In the genomic region with DNA sequence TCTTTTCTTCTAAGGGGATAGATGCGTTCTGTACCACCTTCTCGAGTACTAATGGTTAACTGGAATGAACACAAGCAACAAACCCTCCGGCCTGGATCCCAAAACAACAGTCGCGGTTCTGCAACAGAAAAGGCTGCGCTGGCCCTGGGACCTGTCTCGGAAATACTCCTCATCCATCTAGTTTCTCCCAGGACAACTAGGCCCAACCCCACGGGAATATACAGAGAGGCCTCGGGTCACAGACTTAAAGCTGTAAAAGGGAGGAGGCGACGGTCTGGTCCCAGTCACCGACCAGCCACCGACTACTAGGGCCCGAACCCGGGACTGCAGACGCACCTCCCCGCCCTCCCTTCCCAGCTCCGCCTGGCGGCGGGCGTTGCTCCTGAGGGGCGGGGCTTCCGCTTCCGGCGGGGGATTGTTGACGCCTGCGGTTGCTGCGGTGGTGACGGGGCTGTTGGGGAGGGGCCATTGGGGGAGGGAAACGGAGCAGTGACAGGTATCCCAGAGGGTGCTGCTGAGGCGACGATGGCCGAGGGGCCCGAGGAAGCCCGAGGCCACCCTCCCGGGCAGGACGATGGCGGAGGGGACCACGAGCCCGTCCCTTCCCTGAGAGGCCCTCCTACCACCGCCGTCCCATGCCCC, we compare ENCODE assay signal across 1 cellular context.
TF ChIP-seq lines count a peak whose summit lies in the region.

A gene with protein sequence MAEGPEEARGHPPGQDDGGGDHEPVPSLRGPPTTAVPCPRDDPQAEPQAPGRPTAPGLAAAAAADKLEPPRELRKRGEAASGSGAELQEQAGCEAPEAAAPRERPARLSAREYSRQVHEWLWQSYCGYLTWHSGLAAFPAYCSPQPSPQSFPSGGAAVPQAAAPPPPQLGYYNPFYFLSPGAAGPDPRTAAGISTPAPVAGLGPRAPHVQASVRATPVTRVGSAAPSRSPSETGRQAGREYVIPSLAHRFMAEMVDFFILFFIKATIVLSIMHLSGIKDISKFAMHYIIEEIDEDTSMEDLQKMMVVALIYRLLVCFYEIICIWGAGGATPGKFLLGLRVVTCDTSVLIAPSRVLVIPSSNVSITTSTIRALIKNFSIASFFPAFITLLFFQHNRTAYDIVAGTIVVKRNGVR (plus strand): TSS at position 418 of the 642 bp plus-strand sequence. CDS start 108 bp downstream, at position 526.

TF ChIP-seq in HepG2, 621 proteins besides CTCF, POLR2A, EP300 and RAD21 (continued from another document and continues in another):
- TF ChIP-seq, protein P1, sequence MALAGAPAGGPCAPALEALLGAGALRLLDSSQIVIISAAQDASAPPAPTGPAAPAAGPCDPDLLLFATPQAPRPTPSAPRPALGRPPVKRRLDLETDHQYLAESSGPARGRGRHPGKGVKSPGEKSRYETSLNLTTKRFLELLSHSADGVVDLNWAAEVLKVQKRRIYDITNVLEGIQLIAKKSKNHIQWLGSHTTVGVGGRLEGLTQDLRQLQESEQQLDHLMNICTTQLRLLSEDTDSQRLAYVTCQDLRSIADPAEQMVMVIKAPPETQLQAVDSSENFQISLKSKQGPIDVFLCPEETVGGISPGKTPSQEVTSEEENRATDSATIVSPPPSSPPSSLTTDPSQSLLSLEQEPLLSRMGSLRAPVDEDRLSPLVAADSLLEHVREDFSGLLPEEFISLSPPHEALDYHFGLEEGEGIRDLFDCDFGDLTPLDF (CRISPR knock-in tag; IDR thresholded peaks at IDR 0.05) = no peak; the same call in none of the 2 replicates
- TF ChIP-seq SMAD3 (CRISPR knock-in tag; IDR thresholded peaks at IDR 0.05) (peak; percentile 30; the same call in 1 of the 2 replicates), ZNF17 (CRISPR knock-in tag; IDR thresholded peaks at IDR 0.05) (no peak), GLI4 (CRISPR knock-in tag; IDR thresholded peaks at IDR 0.05; ENCODE audit: borderline replicate concordance) (peak; percentile 18; the same call in 1 of the 2 replicates), HNF4G (IDR thresholded peaks at IDR 0.05; ENCODE audit: borderline replicate concordance, low read depth, low read length) (no peak), HNF4G (CRISPR knock-in tag; IDR thresholded peaks at IDR 0.05; ENCODE audit: borderline replicate concordance, low read depth) (no peak), RFXAP (CRISPR knock-in tag; IDR thresholded peaks at IDR 0.05; ENCODE audit: borderline replicate concordance) (peak; percentile 13; the same call in 1 of the 2 replicates), ZEB1 (IDR thresholded peaks at IDR 0.05; ENCODE audit: insufficient replicate concordance, low read depth) (no peak), NR2F6 (IDR thresholded peaks at IDR 0.05) (peak; percentile 20; the same call in 1 of the 2 replicates), NR2F6 (CRISPR knock-in tag; IDR thresholded peaks at IDR 0.05) (peak; percentile 65; the same call in 1 of the 2 replicates), IRF2 (CRISPR knock-in tag; IDR thresholded peaks at IDR 0.05) (peak; percentile 81), ZNF598 (CRISPR knock-in tag; IDR thresholded peaks at IDR 0.05; ENCODE audit: borderline replicate concordance) (peak; percentile 76; the same call in 1 of the 2 replicates), ZNF569 (CRISPR knock-in tag; IDR thresholded peaks at IDR 0.05; ENCODE audit: borderline replicate concordance) (0 out of 2 replicates have a peak, but pooled peaks have one; percentile 29), FOSL2 (CRISPR knock-in tag; IDR thresholded peaks at IDR 0.05) (peak; percentile 57), RCOR2 (CRISPR knock-in tag; IDR thresholded peaks at IDR 0.05) (peak; percentile 74), ZFX (CRISPR knock-in tag; IDR thresholded peaks at IDR 0.05; ENCODE audit: low read depth) (peak; percentile 87), POLR2G (IDR thresholded peaks at IDR 0.05; ENCODE audit: low read depth, low read length) (peak; percentile 92), ZNF607 (CRISPR knock-in tag; IDR thresholded peaks at IDR 0.05; ENCODE audit: borderline replicate concordance) (0 out of 2 replicates have a peak, but pooled peaks have one; percentile 74), HOXD1 (CRISPR knock-in tag; IDR thresholded peaks at IDR 0.05) (no peak), ZNF589 (CRISPR knock-in tag; conservative IDR thresholded peaks at IDR 0.05) (peak; percentile 87), KAT8 (CRISPR knock-in tag; IDR thresholded peaks at IDR 0.05) (peak; percentile 89), NFE2 (CRISPR knock-in tag; IDR thresholded peaks at IDR 0.05) (peak; percentile 34; the same call in 1 of the 2 replicates), AHR (CRISPR knock-in tag; IDR thresholded peaks at IDR 0.05) (peak; percentile 85), NCOA5 (CRISPR knock-in tag; IDR thresholded peaks at IDR 0.05) (no peak), ATAD3A (CRISPR knock-in tag; IDR thresholded peaks at IDR 0.05) (no peak), NR2F2 (IDR thresholded peaks at IDR 0.05; ENCODE audit: borderline replicate concordance, low read depth) (no peak), ZNF768 (CRISPR knock-in tag; IDR thresholded peaks at IDR 0.05) (peak; percentile 46; the same call in 1 of the 2 replicates), FOXC1 (CRISPR knock-in tag; IDR thresholded peaks at IDR 0.05; ENCODE audit: borderline replicate concordance) (0 out of 2 replicates have a peak, but pooled peaks have one; percentile 26)
- TF ChIP-seq, protein P2, sequence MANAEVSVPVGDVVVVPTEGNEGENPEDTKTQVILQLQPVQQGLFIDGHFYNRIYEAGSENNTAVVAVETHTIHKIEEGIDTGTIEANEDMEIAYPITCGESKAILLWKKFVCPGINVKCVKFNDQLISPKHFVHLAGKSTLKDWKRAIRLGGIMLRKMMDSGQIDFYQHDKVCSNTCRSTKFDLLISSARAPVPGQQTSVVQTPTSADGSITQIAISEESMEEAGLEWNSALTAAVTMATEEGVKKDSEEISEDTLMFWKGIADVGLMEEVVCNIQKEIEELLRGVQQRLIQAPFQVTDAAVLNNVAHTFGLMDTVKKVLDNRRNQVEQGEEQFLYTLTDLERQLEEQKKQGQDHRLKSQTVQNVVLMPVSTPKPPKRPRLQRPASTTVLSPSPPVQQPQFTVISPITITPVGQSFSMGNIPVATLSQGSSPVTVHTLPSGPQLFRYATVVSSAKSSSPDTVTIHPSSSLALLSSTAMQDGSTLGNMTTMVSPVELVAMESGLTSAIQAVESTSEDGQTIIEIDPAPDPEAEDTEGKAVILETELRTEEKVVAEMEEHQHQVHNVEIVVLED (CRISPR knock-in tag; IDR thresholded peaks at IDR 0.05; ENCODE audit: borderline replicate concordance) = peak; percentile 78
- TF ChIP-seq, protein P3, sequence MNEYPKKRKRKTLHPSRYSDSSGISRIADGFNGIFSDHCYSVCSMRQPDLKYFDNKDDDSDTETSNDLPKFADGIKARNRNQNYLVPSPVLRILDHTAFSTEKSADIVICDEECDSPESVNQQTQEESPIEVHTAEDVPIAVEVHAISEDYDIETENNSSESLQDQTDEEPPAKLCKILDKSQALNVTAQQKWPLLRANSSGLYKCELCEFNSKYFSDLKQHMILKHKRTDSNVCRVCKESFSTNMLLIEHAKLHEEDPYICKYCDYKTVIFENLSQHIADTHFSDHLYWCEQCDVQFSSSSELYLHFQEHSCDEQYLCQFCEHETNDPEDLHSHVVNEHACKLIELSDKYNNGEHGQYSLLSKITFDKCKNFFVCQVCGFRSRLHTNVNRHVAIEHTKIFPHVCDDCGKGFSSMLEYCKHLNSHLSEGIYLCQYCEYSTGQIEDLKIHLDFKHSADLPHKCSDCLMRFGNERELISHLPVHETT (CRISPR knock-in tag; conservative IDR thresholded peaks at IDR 0.05) = peak; percentile 49; the same call in 1 of the 2 replicates
- TF ChIP-seq, protein P4, sequence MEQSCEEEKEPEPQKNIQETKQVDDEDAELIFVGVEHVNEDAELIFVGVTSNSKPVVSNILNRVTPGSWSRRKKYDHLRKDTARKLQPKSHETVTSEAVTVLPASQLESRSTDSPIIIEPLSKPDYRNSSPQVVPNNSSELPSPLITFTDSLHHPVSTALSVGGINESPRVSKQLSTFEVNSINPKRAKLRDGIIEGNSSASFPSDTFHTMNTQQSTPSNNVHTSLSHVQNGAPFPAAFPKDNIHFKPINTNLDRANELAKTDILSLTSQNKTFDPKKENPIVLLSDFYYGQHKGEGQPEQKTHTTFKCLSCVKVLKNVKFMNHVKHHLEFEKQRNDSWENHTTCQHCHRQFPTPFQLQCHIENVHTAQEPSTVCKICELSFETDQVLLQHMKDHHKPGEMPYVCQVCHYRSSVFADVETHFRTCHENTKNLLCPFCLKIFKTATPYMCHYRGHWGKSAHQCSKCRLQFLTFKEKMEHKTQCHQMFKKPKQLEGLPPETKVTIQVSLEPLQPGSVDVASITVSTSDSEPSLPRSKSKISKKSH (CRISPR knock-in tag; IDR thresholded peaks at IDR 0.05; ENCODE audit: borderline replicate concordance) = no peak; the same call in 1 of the 2 replicates
- TF ChIP-seq, protein P5, sequence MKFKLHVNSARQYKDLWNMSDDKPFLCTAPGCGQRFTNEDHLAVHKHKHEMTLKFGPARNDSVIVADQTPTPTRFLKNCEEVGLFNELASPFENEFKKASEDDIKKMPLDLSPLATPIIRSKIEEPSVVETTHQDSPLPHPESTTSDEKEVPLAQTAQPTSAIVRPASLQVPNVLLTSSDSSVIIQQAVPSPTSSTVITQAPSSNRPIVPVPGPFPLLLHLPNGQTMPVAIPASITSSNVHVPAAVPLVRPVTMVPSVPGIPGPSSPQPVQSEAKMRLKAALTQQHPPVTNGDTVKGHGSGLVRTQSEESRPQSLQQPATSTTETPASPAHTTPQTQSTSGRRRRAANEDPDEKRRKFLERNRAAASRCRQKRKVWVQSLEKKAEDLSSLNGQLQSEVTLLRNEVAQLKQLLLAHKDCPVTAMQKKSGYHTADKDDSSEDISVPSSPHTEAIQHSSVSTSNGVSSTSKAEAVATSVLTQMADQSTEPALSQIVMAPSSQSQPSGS (CRISPR knock-in tag; IDR thresholded peaks at IDR 0.05) = no peak; the same call in 1 of the 2 replicates
- TF ChIP-seq, protein P6, sequence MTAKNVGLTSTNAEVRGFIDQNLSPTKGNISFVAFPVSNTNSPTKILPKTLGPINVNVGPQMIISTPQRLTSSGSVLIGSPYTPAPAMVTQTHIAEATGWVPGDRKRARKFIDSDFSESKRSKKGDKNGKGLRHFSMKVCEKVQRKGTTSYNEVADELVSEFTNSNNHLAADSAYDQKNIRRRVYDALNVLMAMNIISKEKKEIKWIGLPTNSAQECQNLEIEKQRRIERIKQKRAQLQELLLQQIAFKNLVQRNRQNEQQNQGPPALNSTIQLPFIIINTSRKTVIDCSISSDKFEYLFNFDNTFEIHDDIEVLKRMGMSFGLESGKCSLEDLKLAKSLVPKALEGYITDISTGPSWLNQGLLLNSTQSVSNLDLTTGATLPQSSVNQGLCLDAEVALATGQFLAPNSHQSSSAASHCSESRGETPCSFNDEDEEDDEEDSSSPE (CRISPR knock-in tag; IDR thresholded peaks at IDR 0.05) = peak; percentile 65; the same call in 1 of the 2 replicates
- TF ChIP-seq, protein P7, sequence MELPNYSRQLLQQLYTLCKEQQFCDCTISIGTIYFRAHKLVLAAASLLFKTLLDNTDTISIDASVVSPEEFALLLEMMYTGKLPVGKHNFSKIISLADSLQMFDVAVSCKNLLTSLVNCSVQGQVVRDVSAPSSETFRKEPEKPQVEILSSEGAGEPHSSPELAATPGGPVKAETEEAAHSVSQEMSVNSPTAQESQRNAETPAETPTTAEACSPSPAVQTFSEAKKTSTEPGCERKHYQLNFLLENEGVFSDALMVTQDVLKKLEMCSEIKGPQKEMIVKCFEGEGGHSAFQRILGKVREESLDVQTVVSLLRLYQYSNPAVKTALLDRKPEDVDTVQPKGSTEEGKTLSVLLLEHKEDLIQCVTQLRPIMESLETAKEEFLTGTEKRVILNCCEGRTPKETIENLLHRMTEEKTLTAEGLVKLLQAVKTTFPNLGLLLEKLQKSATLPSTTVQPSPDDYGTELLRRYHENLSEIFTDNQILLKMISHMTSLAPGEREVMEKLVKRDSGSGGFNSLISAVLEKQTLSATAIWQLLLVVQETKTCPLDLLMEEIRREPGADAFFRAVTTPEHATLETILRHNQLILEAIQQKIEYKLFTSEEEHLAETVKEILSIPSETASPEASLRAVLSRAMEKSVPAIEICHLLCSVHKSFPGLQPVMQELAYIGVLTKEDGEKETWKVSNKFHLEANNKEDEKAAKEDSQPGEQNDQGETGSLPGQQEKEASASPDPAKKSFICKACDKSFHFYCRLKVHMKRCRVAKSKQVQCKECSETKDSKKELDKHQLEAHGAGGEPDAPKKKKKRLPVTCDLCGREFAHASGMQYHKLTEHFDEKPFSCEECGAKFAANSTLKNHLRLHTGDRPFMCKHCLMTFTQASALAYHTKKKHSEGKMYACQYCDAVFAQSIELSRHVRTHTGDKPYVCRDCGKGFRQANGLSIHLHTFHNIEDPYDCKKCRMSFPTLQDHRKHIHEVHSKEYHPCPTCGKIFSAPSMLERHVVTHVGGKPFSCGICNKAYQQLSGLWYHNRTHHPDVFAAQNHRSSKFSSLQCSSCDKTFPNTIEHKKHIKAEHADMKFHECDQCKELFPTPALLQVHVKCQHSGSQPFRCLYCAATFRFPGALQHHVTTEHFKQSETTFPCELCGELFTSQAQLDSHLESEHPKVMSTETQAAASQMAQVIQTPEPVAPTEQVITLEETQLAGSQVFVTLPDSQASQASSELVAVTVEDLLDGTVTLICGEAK (IDR thresholded peaks at IDR 0.05) = peak; percentile 77
- TF ChIP-seq, protein P7 (CRISPR knock-in tag; IDR thresholded peaks at IDR 0.05) = no peak; the same call in 1 of the 2 replicates
